Comparison of ENCODE assay signal across 8 cellular contexts in genomic region chr11:12235945-12236743, GRCh38.
DNase-seq lines count a peak whose midpoint lies in the region; ATAC-seq and TF ChIP-seq lines count a peak whose summit lies in the region.

No MANE protein-coding gene starts in this region.

- H3K23ac ChIP-seq in mesendoderm (ENCODE audit: low read length), result no peak overlapping the region

- peaks cover 34% of the 10 kb centered on the region for H3K4me1 Mint-ChIP-seq in stimulated activated naive CD8-positive, alpha-beta T cell treated with anti-CD3 and anti-CD28 coated beads, Interleukin-15, amount 100 ng/mL, for 72 hours

- H3K27me3 Mint-ChIP-seq in stimulated activated naive CD8-positive, alpha-beta T cell treated with anti-CD3 and anti-CD28 coated beads, Interleukin-15, amount 100 ng/mL, for 72 hours, result no peaks in the 10 kb centered on the region

- H3K27ac ChIP-seq in ACC112 (ENCODE audit: low read depth, low read length), result peak overlapping the region; percentile 97
- no peak overlapping the region for H3K27ac ChIP-seq in WERI-Rb-1
- H3K27ac ChIP-seq in mesendoderm (ENCODE audit: low read depth, low read length), result no peak overlapping the region

- H2AK5ac ChIP-seq in mesendoderm (ENCODE audit: low read length), result no peak overlapping the region

- no peak overlapping the region for H3K4ac ChIP-seq in mesendoderm (ENCODE audit: low read depth, low read length)

- peaks cover 57% of the 10 kb centered on the region for H3K4me1 ChIP-seq in ACC112 (ENCODE audit: control insufficient read depth, insufficient read depth, low read length, unreplicated experiment)
- H3K4me1 ChIP-seq in mesendoderm (ENCODE audit: control insufficient read depth, low read depth, low read length), result peaks cover 2% of the 10 kb centered on the region

- DNase-seq in GM12865 (ENCODE audit: low read depth) (peak; percentile 77), NCI-H1930 (lab: John Stamatoyannopoulos, UW) (peak; percentile 15 to 33), WERI-Rb-1 (no peak), dermis microvascular lymphatic vessel endothelial cell (ENCODE audit: low read depth in 2 of 2) (peak; percentile 61 to 71), mesendoderm (peak; percentile 74)
- DNase-seq in stimulated activated naive CD8-positive, alpha-beta T cell treated with anti-CD3 and anti-CD28 coated beads, Interleukin-15, amount 100 ng/mL, for 72 hours, result peak; percentile 42 to 85

- peak; percentile 62 for TF ChIP-seq CTCF in GM12865 (IDR thresholded peaks at IDR 0.05; ENCODE audit: insufficient read depth, low read depth, low read length, missing control alignments)
- peak; percentile 53 for TF ChIP-seq CTCF in WERI-Rb-1 (IDR thresholded peaks at IDR 0.05; ENCODE audit: low read depth, low read length)

- H2AFZ ChIP-seq in ACC112 (ENCODE audit: low read length, unreplicated experiment), result no peak overlapping the region

- no peak overlapping the region for H3K9ac ChIP-seq in mesendoderm (ENCODE audit: low read length)

- peak overlapping the region; percentile 82 to 99 for H3K27ac Mint-ChIP-seq in stimulated activated naive CD8-positive, alpha-beta T cell treated with anti-CD3 and anti-CD28 coated beads, Interleukin-15, amount 100 ng/mL, for 72 hours

- no peak overlapping the region for H2BK15ac ChIP-seq in mesendoderm (replicated peaks; ENCODE audit: low read depth)

- H3K36me3 ChIP-seq in ACC112 (ENCODE audit: insufficient read depth, low read length) (peaks cover 14% of the 10 kb centered on the region), WERI-Rb-1 (no peaks in the 10 kb centered on the region), mesendoderm (ENCODE audit: control insufficient read depth, insufficient read depth, low read length) (no peaks in the 10 kb centered on the region)

- H3K79me2 ChIP-seq in ACC112 (ENCODE audit: control insufficient read depth, insufficient read depth, low read length, unreplicated experiment) (no peaks in the 10 kb centered on the region), mesendoderm (ENCODE audit: control insufficient read depth, insufficient read depth, low read length) (no peaks in the 10 kb centered on the region)

- peak; percentile 64 for ATAC-seq in HG02623 (IDR thresholded peaks at IDR 0.05; ENCODE audit: unreplicated experiment)
- peak; percentile 92 for ATAC-seq in stimulated activated naive CD8-positive, alpha-beta T cell treated with anti-CD3 and anti-CD28 coated beads, Interleukin-15, amount 100 ng/mL, for 72 hours

- H3K18ac ChIP-seq in mesendoderm (ENCODE audit: low read length), result no peak overlapping the region

- WGBS in mesendoderm (ENCODE audit: extremely low coverage, insufficient coverage, low lambda C conversion rate), result no CpG with 5 or more reads among the region's 13 CpGs

- no peak overlapping the region for H3K56ac ChIP-seq in mesendoderm (ENCODE audit: low read length)

- H3K4me3 ChIP-seq in ACC112 (ENCODE audit: low read depth, low read length), result no peak overlapping the region
- H3K4me3 ChIP-seq in GM12865 (ENCODE audit: low read depth, low read length), result no peak overlapping the region
- H3K4me3 ChIP-seq in WERI-Rb-1 (ENCODE audit: low read depth, low read length), result no peak overlapping the region
- H3K4me3 ChIP-seq in mesendoderm (ENCODE audit: low read length), result no peak overlapping the region

- peaks cover 5 to 8% of the 10 kb centered on the region in 2 donors for H3K9me3 Mint-ChIP-seq in stimulated activated naive CD8-positive, alpha-beta T cell treated with anti-CD3 and anti-CD28 coated beads, Interleukin-15, amount 100 ng/mL, for 72 hours

- no peak overlapping the region for H2BK120ac ChIP-seq in mesendoderm (ENCODE audit: low read depth, low read length)

- no peaks in the 10 kb centered on the region for H3K79me1 ChIP-seq in mesendoderm (ENCODE audit: low read length)

- H3K27me3 ChIP-seq in ACC112 (ENCODE audit: insufficient read depth, low read length), result no peaks in the 10 kb centered on the region
- no peaks in the 10 kb centered on the region for H3K27me3 ChIP-seq in WERI-Rb-1 (ENCODE audit: insufficient read depth, low read depth, severe bottlenecking)
- no peaks in the 10 kb centered on the region for H3K27me3 ChIP-seq in mesendoderm (ENCODE audit: insufficient read depth, low read length, poor library complexity)

- no peak overlapping the region for H4K8ac ChIP-seq in mesendoderm (ENCODE audit: low read depth, low read length)

- no peaks in the 10 kb centered on the region for H3K9me3 ChIP-seq in WERI-Rb-1 (ENCODE audit: severe bottlenecking)

- peak overlapping the region; percentile 69 for H3K4me3 Mint-ChIP-seq in stimulated activated naive CD8-positive, alpha-beta T cell treated with anti-CD3 and anti-CD28 coated beads, Interleukin-15, amount 100 ng/mL, for 72 hours

- H3K4me2 ChIP-seq in mesendoderm (ENCODE audit: low read length), result no peak overlapping the region

- H4K5ac ChIP-seq in mesendoderm (ENCODE audit: low read length), result no peak overlapping the region

- no peak overlapping the region for H2BK5ac ChIP-seq in mesendoderm (ENCODE audit: low read length)
